Comparison of ENCODE assay signal across 1 cellular context in genomic region chr20:57654363-57654997, GRCh38.
A peak's percentile ranks its signal among the peaks of the same experiment; 100 is the strongest.
TF ChIP-seq lines count a peak whose summit lies in the region.

No MANE protein-coding gene starts in this region.

TF ChIP-seq in HepG2, 621 proteins besides CTCF, POLR2A, EP300 and RAD21 (continued from another document and continues in another):
- TF ChIP-seq MTF2 (CRISPR knock-in tag; IDR thresholded peaks at IDR 0.05; ENCODE audit: borderline replicate concordance) (no peak), AFF4 (CRISPR knock-in tag; IDR thresholded peaks at IDR 0.05) (no peak), SNAPC5 (CRISPR knock-in tag; IDR thresholded peaks at IDR 0.05; ENCODE audit: borderline replicate concordance) (no peak), HIC2 (CRISPR knock-in tag; IDR thresholded peaks at IDR 0.05; ENCODE audit: low read depth) (no peak), ZNF784 (CRISPR knock-in tag; IDR thresholded peaks at IDR 0.05; ENCODE audit: borderline replicate concordance) (0 out of 2 replicates have a peak, but pooled peaks have one; percentile 37), ZNF274 (CRISPR knock-in tag; IDR thresholded peaks at IDR 0.05) (0 out of 2 replicates have a peak, but pooled peaks have one; percentile 32), ZSCAN5A (CRISPR knock-in tag; IDR thresholded peaks at IDR 0.05; ENCODE audit: borderline replicate concordance) (no peak), FOXO1 (CRISPR knock-in tag; IDR thresholded peaks at IDR 0.05) (no peak), ZNF143 (CRISPR knock-in tag; IDR thresholded peaks at IDR 0.05) (no peak), ZNF44 (CRISPR knock-in tag; IDR thresholded peaks at IDR 0.05) (0 out of 2 replicates have a peak, but pooled peaks have one; percentile 38), YEATS4 (CRISPR knock-in tag; IDR thresholded peaks at IDR 0.05; ENCODE audit: borderline replicate concordance) (no peak), ZNF331 (CRISPR knock-in tag; IDR thresholded peaks at IDR 0.05) (no peak), IKZF1 (IDR thresholded peaks at IDR 0.05) (no peak), CENPX (CRISPR knock-in tag; IDR thresholded peaks at IDR 0.05) (no peak), HOXD1 (CRISPR knock-in tag; IDR thresholded peaks at IDR 0.05) (no peak), SOX13 (IDR thresholded peaks at IDR 0.05) (no peak), SOX13 (CRISPR knock-in tag; conservative IDR thresholded peaks at IDR 0.05 in 1 of 2, IDR thresholded peaks at IDR 0.05 in 1 of 2) (no peak), SALL1 (CRISPR knock-in tag; IDR thresholded peaks at IDR 0.05) (0 out of 2 replicates have a peak, but pooled peaks have one; percentile 17), TAF15 (IDR thresholded peaks at IDR 0.05; ENCODE audit: low read depth, low read length, poor library complexity, severe bottlenecking) (no peak), TBX2 (CRISPR knock-in tag; IDR thresholded peaks at IDR 0.05; ENCODE audit: borderline replicate concordance) (no peak), CCDC6 (CRISPR knock-in tag; IDR thresholded peaks at IDR 0.05) (no peak), ZNF550 (CRISPR knock-in tag; IDR thresholded peaks at IDR 0.05; ENCODE audit: borderline replicate concordance) (no peak), MLX (CRISPR knock-in tag; IDR thresholded peaks at IDR 0.05) (no peak), MAFG (CRISPR knock-in tag; IDR thresholded peaks at IDR 0.05) (no peak), MYNN (CRISPR knock-in tag; IDR thresholded peaks at IDR 0.05; ENCODE audit: low read depth) (no peak), IRF9 (CRISPR knock-in tag; IDR thresholded peaks at IDR 0.05; ENCODE audit: borderline replicate concordance) (0 out of 2 replicates have a peak, but pooled peaks have one; percentile 58), ZNF567 (CRISPR knock-in tag; IDR thresholded peaks at IDR 0.05; ENCODE audit: borderline replicate concordance) (no peak), PLRG1 (conservative IDR thresholded peaks at IDR 0.05) (no peak), ZNF136 (CRISPR knock-in tag; IDR thresholded peaks at IDR 0.05; ENCODE audit: low read depth) (no peak), ZNF547 (CRISPR knock-in tag; IDR thresholded peaks at IDR 0.05) (0 out of 2 replicates have a peak, but pooled peaks have one; percentile 27), ZNF672 (CRISPR knock-in tag; IDR thresholded peaks at IDR 0.05) (no peak), U2AF2 (IDR thresholded peaks at IDR 0.05; ENCODE audit: low read depth, low read length) (no peak), HNF4A (CRISPR knock-in tag; IDR thresholded peaks at IDR 0.05) (no peak), ZBTB8A (CRISPR knock-in tag; IDR thresholded peaks at IDR 0.05; ENCODE audit: borderline replicate concordance, low read depth) (no peak), EZH2 (conservative IDR thresholded peaks at IDR 0.05; ENCODE audit: low read depth, low read length) (0 out of 2 replicates have a peak, but pooled peaks have one; percentile 82), SMC3 (IDR thresholded peaks at IDR 0.05; ENCODE audit: low read length) (peak; percentile 76; the same call in 1 of the 2 replicates), KLF12 (CRISPR knock-in tag; IDR thresholded peaks at IDR 0.05; ENCODE audit: borderline replicate concordance) (no peak), ZGPAT (CRISPR knock-in tag; IDR thresholded peaks at IDR 0.05) (no peak), STAG1 (CRISPR knock-in tag; IDR thresholded peaks at IDR 0.05) (peak; percentile 86), CHCHD3 (CRISPR knock-in tag; IDR thresholded peaks at IDR 0.05) (no peak)
- TF ChIP-seq, protein P1, sequence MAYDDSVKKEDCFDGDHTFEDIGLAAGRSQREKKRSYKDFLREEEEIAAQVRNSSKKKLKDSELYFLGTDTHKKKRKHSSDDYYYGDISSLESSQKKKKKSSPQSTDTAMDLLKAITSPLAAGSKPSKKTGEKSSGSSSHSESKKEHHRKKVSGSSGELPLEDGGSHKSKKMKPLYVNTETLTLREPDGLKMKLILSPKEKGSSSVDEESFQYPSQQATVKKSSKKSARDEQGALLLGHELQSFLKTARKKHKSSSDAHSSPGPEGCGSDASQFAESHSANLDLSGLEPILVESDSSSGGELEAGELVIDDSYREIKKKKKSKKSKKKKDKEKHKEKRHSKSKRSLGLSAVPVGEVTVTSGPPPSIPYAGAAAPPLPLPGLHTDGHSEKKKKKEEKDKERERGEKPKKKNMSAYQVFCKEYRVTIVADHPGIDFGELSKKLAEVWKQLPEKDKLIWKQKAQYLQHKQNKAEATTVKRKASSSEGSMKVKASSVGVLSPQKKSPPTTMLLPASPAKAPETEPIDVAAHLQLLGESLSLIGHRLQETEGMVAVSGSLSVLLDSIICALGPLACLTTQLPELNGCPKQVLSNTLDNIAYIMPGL (CRISPR knock-in tag; IDR thresholded peaks at IDR 0.05; ENCODE audit: borderline replicate concordance in 1 of 2, low read depth in 1 of 2), result 0 out of 4 replicates have a peak, but pooled peaks of 1 of the 2 experiments have one; percentile 39
- TF ChIP-seq, protein P2, sequence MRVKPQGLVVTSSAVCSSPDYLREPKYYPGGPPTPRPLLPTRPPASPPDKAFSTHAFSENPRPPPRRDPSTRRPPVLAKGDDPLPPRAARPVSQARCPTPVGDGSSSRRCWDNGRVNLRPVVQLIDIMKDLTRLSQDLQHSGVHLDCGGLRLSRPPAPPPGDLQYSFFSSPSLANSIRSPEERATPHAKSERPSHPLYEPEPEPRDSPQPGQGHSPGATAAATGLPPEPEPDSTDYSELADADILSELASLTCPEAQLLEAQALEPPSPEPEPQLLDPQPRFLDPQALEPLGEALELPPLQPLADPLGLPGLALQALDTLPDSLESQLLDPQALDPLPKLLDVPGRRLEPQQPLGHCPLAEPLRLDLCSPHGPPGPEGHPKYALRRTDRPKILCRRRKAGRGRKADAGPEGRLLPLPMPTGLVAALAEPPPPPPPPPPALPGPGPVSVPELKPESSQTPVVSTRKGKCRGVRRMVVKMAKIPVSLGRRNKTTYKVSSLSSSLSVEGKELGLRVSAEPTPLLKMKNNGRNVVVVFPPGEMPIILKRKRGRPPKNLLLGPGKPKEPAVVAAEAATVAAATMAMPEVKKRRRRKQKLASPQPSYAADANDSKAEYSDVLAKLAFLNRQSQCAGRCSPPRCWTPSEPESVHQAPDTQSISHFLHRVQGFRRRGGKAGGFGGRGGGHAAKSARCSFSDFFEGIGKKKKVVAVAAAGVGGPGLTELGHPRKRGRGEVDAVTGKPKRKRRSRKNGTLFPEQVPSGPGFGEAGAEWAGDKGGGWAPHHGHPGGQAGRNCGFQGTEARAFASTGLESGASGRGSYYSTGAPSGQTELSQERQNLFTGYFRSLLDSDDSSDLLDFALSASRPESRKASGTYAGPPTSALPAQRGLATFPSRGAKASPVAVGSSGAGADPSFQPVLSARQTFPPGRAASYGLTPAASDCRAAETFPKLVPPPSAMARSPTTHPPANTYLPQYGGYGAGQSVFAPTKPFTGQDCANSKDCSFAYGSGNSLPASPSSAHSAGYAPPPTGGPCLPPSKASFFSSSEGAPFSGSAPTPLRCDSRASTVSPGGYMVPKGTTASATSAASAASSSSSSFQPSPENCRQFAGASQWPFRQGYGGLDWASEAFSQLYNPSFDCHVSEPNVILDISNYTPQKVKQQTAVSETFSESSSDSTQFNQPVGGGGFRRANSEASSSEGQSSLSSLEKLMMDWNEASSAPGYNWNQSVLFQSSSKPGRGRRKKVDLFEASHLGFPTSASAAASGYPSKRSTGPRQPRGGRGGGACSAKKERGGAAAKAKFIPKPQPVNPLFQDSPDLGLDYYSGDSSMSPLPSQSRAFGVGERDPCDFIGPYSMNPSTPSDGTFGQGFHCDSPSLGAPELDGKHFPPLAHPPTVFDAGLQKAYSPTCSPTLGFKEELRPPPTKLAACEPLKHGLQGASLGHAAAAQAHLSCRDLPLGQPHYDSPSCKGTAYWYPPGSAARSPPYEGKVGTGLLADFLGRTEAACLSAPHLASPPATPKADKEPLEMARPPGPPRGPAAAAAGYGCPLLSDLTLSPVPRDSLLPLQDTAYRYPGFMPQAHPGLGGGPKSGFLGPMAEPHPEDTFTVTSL (CRISPR knock-in tag; IDR thresholded peaks at IDR 0.05; ENCODE audit: borderline replicate concordance), result no peak
- TF ChIP-seq, protein P3, sequence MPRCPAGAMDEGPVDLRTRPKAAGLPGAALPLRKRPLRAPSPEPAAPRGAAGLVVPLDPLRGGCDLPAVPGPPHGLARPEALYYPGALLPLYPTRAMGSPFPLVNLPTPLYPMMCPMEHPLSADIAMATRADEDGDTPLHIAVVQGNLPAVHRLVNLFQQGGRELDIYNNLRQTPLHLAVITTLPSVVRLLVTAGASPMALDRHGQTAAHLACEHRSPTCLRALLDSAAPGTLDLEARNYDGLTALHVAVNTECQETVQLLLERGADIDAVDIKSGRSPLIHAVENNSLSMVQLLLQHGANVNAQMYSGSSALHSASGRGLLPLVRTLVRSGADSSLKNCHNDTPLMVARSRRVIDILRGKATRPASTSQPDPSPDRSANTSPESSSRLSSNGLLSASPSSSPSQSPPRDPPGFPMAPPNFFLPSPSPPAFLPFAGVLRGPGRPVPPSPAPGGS (CRISPR knock-in tag; IDR thresholded peaks at IDR 0.05), result 0 out of 2 replicates have a peak, but pooled peaks have one; percentile 46
